13 cellular contexts compared by ENCODE assay signal in genomic region chr17:43406676-43407645, GRCh38. TPM values are rescaled to one million over a fixed set of nuclear protein-coding genes. Genes with fewer than 3 reads are reported as not detected.
DNase-seq lines count a peak whose midpoint lies in the region; ATAC-seq, FAIRE-seq and TF ChIP-seq lines count a peak whose summit lies in the region.
"Had no signal": no experiment of that assay in that cellular context is flagged by ENCODE, and none has a peak within 500 bp of the region (broad histone marks: within the 10 kb centered on the region; RNA-seq: fewer than 3 reads in every experiment).

No MANE protein-coding gene starts in this region.

- no peak for TF ChIP-seq RAD21 in HepG2 (CRISPR knock-in tag; IDR thresholded peaks at IDR 0.05)

- H3K4me3 ChIP-seq in HepG2 (replicated peaks in 1 of 3; ENCODE audit: insufficient read depth in 1 of 3, low read depth in 2 of 3, low read length in 3 of 3) (no peak overlapping the region), right lobe of liver (no peak overlapping the region), vagina (no peak overlapping the region), upper lobe of left lung (no peak overlapping the region)
- H3K4me3 ChIP-seq: ascending aorta, heart left ventricle had no signal

- FAIRE-seq in HepG2 (lab: Jason Lieb, UNC): no peak

- no peak for TF ChIP-seq CTCF in HepG2 (CRISPR knock-in tag; IDR thresholded peaks at IDR 0.05)
- no peak for TF ChIP-seq CTCF in right lobe of liver (IDR thresholded peaks at IDR 0.05)
- TF ChIP-seq CTCF in vagina (IDR thresholded peaks at IDR 0.05): no peak
- TF ChIP-seq CTCF in GM13976 (IDR thresholded peaks at IDR 0.05; ENCODE audit: borderline replicate concordance, control extremely low read depth, extremely low read depth, insufficient read depth, missing control alignments): no peak
- TF ChIP-seq CTCF in upper lobe of left lung (IDR thresholded peaks at IDR 0.05): no peak

- H3K36me3 ChIP-seq in HepG2 (replicated peaks in 1 of 2; ENCODE audit: control insufficient read depth in 1 of 2, insufficient read depth in 2 of 2, low read length in 2 of 2) (no peaks in the 10 kb centered on the region), right lobe of liver (no peaks in the 10 kb centered on the region), vagina (no peaks in the 10 kb centered on the region), upper lobe of left lung (no peaks in the 10 kb centered on the region)
- H3K36me3 ChIP-seq: ascending aorta, heart left ventricle had no signal

- no TSS peak for BruUV-seq in HepG2 (replicated peaks; lab: Mats Ljungman, UMichigan)

- TF ChIP-seq EP300 in HepG2 (IDR thresholded peaks at IDR 0.05; ENCODE audit: low read depth in 2 of 2, low read length in 2 of 2): no peak
- no peak for TF ChIP-seq EP300 in HepG2 (CRISPR knock-in tag; IDR thresholded peaks at IDR 0.05; ENCODE audit: borderline replicate concordance)
- TF ChIP-seq EP300 in upper lobe of left lung (IDR thresholded peaks at IDR 0.05): no peak

- ATAC-seq in HepG2 (no peak), right lobe of liver (no peak), upper lobe of left lung (ENCODE audit: low FRiP score in 2 of 2) (no peak)

- WGBS in HepG2 (ENCODE audit: low lambda C conversion rate): 87% methylated on average over 10 of the region's 10 CpGs
- 71% methylated on average over 10 of the region's 10 CpGs for WGBS in right lobe of liver (ENCODE audit: insufficient coverage, low coverage, low lambda C conversion rate, missing lambda C conversion rate)
- WGBS in upper lobe of left lung, 2 donors: 60 to 68% methylated on average over 10 of the region's 10 CpGs

- H3K27ac ChIP-seq in HepG2 (ENCODE audit: extremely low read length, insufficient read depth, low read length) (no peak overlapping the region), right lobe of liver (no peak overlapping the region), vagina (peak overlapping the region; percentile 24), upper lobe of left lung (no peak overlapping the region)
- H3K27ac ChIP-seq: ascending aorta had no signal

- no peak overlapping the region for H2AFZ ChIP-seq in HepG2 (ENCODE audit: low read length)

- no peak overlapping the region for H3K9ac ChIP-seq in HepG2 (ENCODE audit: insufficient read depth, low read depth, low read length)

- no peaks in the 10 kb centered on the region for H3K79me2 ChIP-seq in HepG2 (ENCODE audit: insufficient read depth, low read length)

- H3K9me3 ChIP-seq in HepG2 (ENCODE audit: low read length) (no peaks in the 10 kb centered on the region), right lobe of liver (no peaks in the 10 kb centered on the region), vagina (no peaks in the 10 kb centered on the region), upper lobe of left lung (no peaks in the 10 kb centered on the region)
- H3K9me3 ChIP-seq: ascending aorta, heart left ventricle had no signal

- in situ Hi-C loops in HepG2 (cut with HindIII; ENCODE audit: extremely low pct_ligation_motif_present, low pct_unique_long_range_greater_than_20kb) (no loop called here), GM13976 (cut with MboI; ENCODE audit: low sequenced_read_pairs, unreplicated experiment) (no loop called here)

- DNase-seq in HepG2 (ENCODE audit: low spot score) (no peak), right lobe of liver (no peak), astrocyte of the hippocampus (ENCODE audit: low read depth, low spot score) (peak; percentile 64), islet precursor cell (peak; percentile 76), vagina (ENCODE audit: extremely low spot score in 2 of 2) (no peak), HPDE6-E6E7 (ENCODE audit: extremely low spot score) (no peak), GM13976 (ENCODE audit: low spot score) (no peak), upper lobe of left lung (no peak)
- DNase-seq: heart left ventricle, naive B cell, NCI-H146, SHP77 had no signal

- POLR2A ChIA-PET in HepG2 (lab: Yijun Ruan, JAX): interaction anchor here (0.5 to 6.6 kb wide), 7 partner anchors 9 to 124 kb away, joined by 3 to 71 read pairs (median 4); partner anchors contain the start of genes ARL4D and DHX8

- no peak for TF ChIP-seq POLR2A in HepG2 (IDR thresholded peaks at IDR 0.05; ENCODE audit: insufficient read depth in 1 of 2, low read depth in 2 of 2, low read length in 2 of 2)
- no peak for TF ChIP-seq POLR2A in right lobe of liver (IDR thresholded peaks at IDR 0.05)
- no peak for TF ChIP-seq POLR2A in vagina (IDR thresholded peaks at IDR 0.05)
- TF ChIP-seq POLR2A in upper lobe of left lung (IDR thresholded peaks at IDR 0.05): no peak

- H3K4me1 ChIP-seq in HepG2 (ENCODE audit: insufficient read depth, low read length) (peaks cover 64% of the 10 kb centered on the region), right lobe of liver (peaks cover 0 to 29% (median 14%) of the 10 kb centered on the region in 4 donors), vagina (peaks cover 27% of the 10 kb centered on the region), upper lobe of left lung (peaks cover 4 to 29% (median 15%) of the 10 kb centered on the region in 4 donors)

- no peaks in the 10 kb centered on the region; the same call in 1 of the 2 replicates for H4K20me1 ChIP-seq in HepG2 (ENCODE audit: insufficient read depth, low read length)

- intact Hi-C loops in HepG2 (cut with micrococcal nuclease; ENCODE audit: unreplicated experiment): loop anchor here (5.0 kb wide), 1 partner anchor 60 kb away; no protein-coding TSS in a partner anchor
- intact Hi-C loops in right lobe of liver (cut with DNase I): loop anchor here in 1 of 2 donors (10.0 kb wide), 1 partner anchor 58 kb away; no protein-coding TSS in a partner anchor
- intact Hi-C loops in vagina (cut with DNase I): loop anchor here (10.0 kb wide), 1 partner anchor 58 kb away; no protein-coding TSS in a partner anchor

- H3K4me2 ChIP-seq in HepG2 (ENCODE audit: low read depth, low read length): no peak overlapping the region

- CTCF ChIA-PET in HepG2 (lab: Yijun Ruan, JAX; ENCODE audit: low intra/inter-chr PET ratio, low total read pairs): no interaction called here

- H3K27me3 ChIP-seq in HepG2 (ENCODE audit: control insufficient read depth in 1 of 2, insufficient read depth in 2 of 2, low read length in 2 of 2) (no peaks in the 10 kb centered on the region), right lobe of liver (no peaks in the 10 kb centered on the region), vagina (no peaks in the 10 kb centered on the region), upper lobe of left lung (no peaks in the 10 kb centered on the region)
- H3K27me3 ChIP-seq: ascending aorta, heart left ventricle had no signal

TF ChIP-seq in HepG2, 621 proteins besides CTCF, POLR2A, EP300 and RAD21 (continues in another document):
- TF ChIP-seq ZNF281 (CRISPR knock-in tag; IDR thresholded peaks at IDR 0.05; ENCODE audit: borderline replicate concordance): 0 out of 2 replicates have a peak, but pooled peaks have one; percentile 14

RNA-seq across cellular contexts. Expression of gene ARL4D, which starts 8.2 kb away (rescaled TPM):
- total RNA-seq in HepG2 (2016; rRNA removed; fragmentation: Illumina TruSeq; extraction: Trizol): 9.0 and 9.5 TPM in 2 replicates
- total RNA-seq in HepG2 (2016; cell fraction: cytosol; rRNA removed; fragmentation: Illumina TruSeq; extraction: Trizol; ENCODE audit: low read depth): 4.8 and 5.0 TPM in 2 replicates
- total RNA-seq in HepG2 (2016; cell fraction: insoluble cytoplasmic fraction; rRNA removed; fragmentation: Illumina TruSeq; extraction: Trizol): 8.2 and 10.0 TPM in 2 replicates
- total RNA-seq in HepG2 (2016; cell fraction: membrane; rRNA removed; fragmentation: Illumina TruSeq; extraction: Trizol): 6.9 and 7.7 TPM in 2 replicates
- total RNA-seq in HepG2 (2016; cell fraction: nucleus; rRNA removed; fragmentation: Illumina TruSeq; extraction: Trizol): 5.3 and 7.3 TPM in 2 replicates
- 25.9 and 40.6 TPM in 2 replicates for polyA plus RNA-seq in HepG2 (2011; rRNA removed)
- polyA plus RNA-seq in HepG2 (2011; cell fraction: cytosol; rRNA removed): 42.8 and 43.2 TPM in 2 replicates
- polyA plus RNA-seq in HepG2 (2011; cell fraction: nucleus; rRNA removed): 20.5 and 34.1 TPM in 2 replicates
- 31.5 and 47.6 TPM in 2 replicates for polyA plus RNA-seq in HepG2 (2012)
- polyA plus RNA-seq in HepG2 (2016; cell fraction: cytosol; fragmentation: Illumina TruSeq; extraction: Trizol; ENCODE audit: low read depth): 2.0 and 2.2 TPM in 2 replicates
- 11.6 and 13.8 TPM in 2 replicates for polyA plus RNA-seq in HepG2 (2016; cell fraction: insoluble cytoplasmic fraction; fragmentation: Illumina TruSeq; extraction: Trizol; ENCODE audit: low read depth)
- polyA plus RNA-seq in HepG2 (2016; cell fraction: membrane; fragmentation: Illumina TruSeq; extraction: Trizol; ENCODE audit: low read depth): 3.2 TPM in 2 replicates
- polyA plus RNA-seq in HepG2 (2016; cell fraction: nucleus; fragmentation: Illumina TruSeq; extraction: Trizol; ENCODE audit: insufficient read depth, low read depth): 12.2 and 15.4 TPM in 2 replicates
- 18.8 and 37.1 TPM in 2 replicates for polyA minus RNA-seq in HepG2 (2011; rRNA and poly(A)+ RNA removed; ENCODE audit: low replicate concordance)
- polyA minus RNA-seq in HepG2 (2011; cell fraction: cytosol; rRNA and poly(A)+ RNA removed): 15.0 and 19.8 TPM in 2 replicates
- 8.9 and 13.3 TPM in 2 replicates for polyA minus RNA-seq in HepG2 (2011; cell fraction: nucleus; rRNA and poly(A)+ RNA removed)
- 10 to 100 TPM; 10.9 to 31.8 (median 13.2) TPM for total RNA-seq in right lobe of liver
- total RNA-seq in vagina: 35.6 TPM
- 10 to 100 TPM in 2 of 6 donors, 1 to 10 TPM in 4; 6.5 to 24.2 (median 9.4) TPM for total RNA-seq in upper lobe of left lung

Comparison
In these comparisons a context has a peak if more than half of its experiments do, and no peak if none do; other contexts are left out.
1. DNase-seq: peak in astrocyte of the hippocampus (single experiment) and islet precursor cell (single experiment); none in HepG2 (single experiment), right lobe of liver (0 of 3), vagina (0 of 2), HPDE6-E6E7 (single experiment), GM13976 (single experiment) and upper lobe of left lung (0 of 2).